ENCODE assay signal across 10 cellular contexts in genomic region chr7:149427096-149427680, GRCh38. TPM values are rescaled to one million over a fixed set of nuclear protein-coding genes. Genes with fewer than 3 reads are reported as not detected.
A peak's percentile ranks its signal among the peaks of the same experiment; 100 is the strongest.
DNase-seq lines count a peak whose midpoint lies in the region; TF ChIP-seq lines count a peak whose summit lies in the region.
"Had no signal": no experiment of that assay in that cellular context is flagged by ENCODE, and none has a peak within 500 bp of the region (broad histone marks: within the 10 kb centered on the region; RNA-seq: fewer than 3 reads in every experiment).

No MANE protein-coding gene starts in this region.

- no peak overlapping the region for H2BK120ac ChIP-seq in mesenchymal stem cell (ENCODE audit: low read depth, low read length)

- H3K9me3 ChIP-seq in BE2C = no peaks in the 10 kb centered on the region
- H3K9me3 ChIP-seq in HEK293 (ENCODE audit: control insufficient read depth, insufficient read depth, low read depth, low read length) = no peaks in the 10 kb centered on the region
- no peaks in the 10 kb centered on the region for H3K9me3 ChIP-seq in adrenal gland (replicated peaks in 1 of 3)
- no peaks in the 10 kb centered on the region for H3K9me3 ChIP-seq in mesenchymal stem cell (ENCODE audit: control insufficient read depth, low read length)
- H3K9me3 ChIP-seq: HAP-1 had no signal

- no peak overlapping the region for H2BK15ac ChIP-seq in mesenchymal stem cell (ENCODE audit: low read depth, poor library complexity, severe bottlenecking)

- no peak overlapping the region for H2BK5ac ChIP-seq in mesenchymal stem cell (ENCODE audit: low read depth, low read length, poor library complexity, severe bottlenecking)

- no peak overlapping the region for H3K4ac ChIP-seq in mesenchymal stem cell (ENCODE audit: low read depth in 1 of 2, low read length in 2 of 2)

- peaks cover 12% of the 10 kb centered on the region for H3K36me3 Mint-ChIP-seq in type B pancreatic cell

- peaks cover 7% of the 10 kb centered on the region for H3K4me1 Mint-ChIP-seq in type B pancreatic cell (ENCODE audit: unreplicated experiment)

- H3K4me3 Mint-ChIP-seq in type B pancreatic cell = no peak overlapping the region

- peaks cover 3% of the 10 kb centered on the region; the same call in 1 of the 2 replicates for H3K4me1 ChIP-seq in BE2C
- no peaks in the 10 kb centered on the region for H3K4me1 ChIP-seq in HEK293 (ENCODE audit: control insufficient read depth, insufficient read depth, low read length)
- H3K4me1 ChIP-seq in adrenal gland (replicated peaks in 1 of 2) = peaks cover 7 to 13% of the 10 kb centered on the region in 2 donors
- H3K4me1 ChIP-seq in mesenchymal stem cell (ENCODE audit: control insufficient read depth, insufficient read depth, low read depth, low read length) = peaks cover 5% of the 10 kb centered on the region
- H3K4me1 ChIP-seq: HAP-1 had no signal

- no peak for TF ChIP-seq POLR2A in adrenal gland (IDR thresholded peaks at IDR 0.05)

- peaks cover 8% of the 10 kb centered on the region for H3K79me1 ChIP-seq in mesenchymal stem cell (replicated peaks; ENCODE audit: low read length, poor library complexity, severe bottlenecking)

- WGBS in adrenal gland, 4 donors = 60 to 86% (median 74%) methylated on average over 2 to 4 of the region's 4 CpGs
- WGBS in mesenchymal stem cell = 82% methylated on average over 4 of the region's 4 CpGs

- no peaks in the 10 kb centered on the region for H3K27me3 ChIP-seq in BE2C
- no peaks in the 10 kb centered on the region for H3K27me3 ChIP-seq in adrenal gland
- H3K27me3 ChIP-seq in mesenchymal stem cell (ENCODE audit: control insufficient read depth in 1 of 2, insufficient read depth in 1 of 2, low read length in 2 of 2) = peaks cover 0 to 4% of the 10 kb centered on the region in 2 experiments

- no peak overlapping the region for H3K14ac ChIP-seq in mesenchymal stem cell (ENCODE audit: low read length in 2 of 2)

- CTCF ChIA-PET in HEK293 (lab: Yijun Ruan, JAX) = interaction anchor here (0.5 to 0.6 kb wide), 2 partner anchors 69 to 1812 kb away, joined by 3 to 5 read pairs; no protein-coding TSS in a partner anchor

- no peak overlapping the region for H2AK5ac ChIP-seq in mesenchymal stem cell (ENCODE audit: low read length, severe bottlenecking)

- H3K23ac ChIP-seq in mesenchymal stem cell (ENCODE audit: low read length in 2 of 2) = no peak overlapping the region

- H3K4me3 ChIP-seq in BE2C (ENCODE audit: low read depth, low read length) (no peak overlapping the region), HEK293 (ENCODE audit: low read depth, low read length) (no peak overlapping the region), adrenal gland (no peak overlapping the region), mesenchymal stem cell (ENCODE audit: insufficient read depth in 1 of 2, low read depth in 1 of 2, low read length in 2 of 2) (no peak overlapping the region)
- H3K4me3 ChIP-seq: BLaER1 treated with 17β-estradiol and CSF1 and Interleukin-3, amounts not matched to agents 10 nM and 100 nM; HAP-1 had no signal

- H3K9me3 Mint-ChIP-seq in type B pancreatic cell = no peaks in the 10 kb centered on the region

- H3K18ac ChIP-seq in mesenchymal stem cell (ENCODE audit: low read depth in 1 of 2, low read length in 2 of 2) = no peak overlapping the region

- POLR2A ChIA-PET in HEK293 (lab: Yijun Ruan, JAX) = no interaction called here

- intact Hi-C loops in adrenal gland (cut with DNase I) = no loop called here

- H3K36me3 ChIP-seq in BE2C (peaks cover 5% of the 10 kb centered on the region), HEK293 (ENCODE audit: control insufficient read depth in 2 of 2, insufficient read depth in 1 of 2, low read length in 2 of 2) (peaks cover 0 to 19% of the 10 kb centered on the region in 2 experiments; a peak in 1 of 3 replicates), adrenal gland (replicated peaks in 1 of 2) (peaks cover 0 to 6% of the 10 kb centered on the region in 2 donors), mesenchymal stem cell (ENCODE audit: control insufficient read depth in 1 of 2, insufficient read depth in 2 of 2, low read depth in 1 of 2, low read length in 2 of 2) (peaks cover 15 to 20% of the 10 kb centered on the region in 2 experiments)

- no peak for TF ChIP-seq CTCF in BE2C (IDR thresholded peaks at IDR 0.05; ENCODE audit: low read depth, low read length)
- TF ChIP-seq CTCF in HEK293 (tag by site-specific recombination; IDR thresholded peaks at IDR 0.05) = no peak
- TF ChIP-seq CTCF in adrenal gland (IDR thresholded peaks at IDR 0.05) = no peak
- TF ChIP-seq CTCF in type B pancreatic cell (conservative IDR thresholded peaks at IDR 0.05) = no peak
- TF ChIP-seq CTCF in GM10266 (IDR thresholded peaks at IDR 0.05; ENCODE audit: control insufficient read depth, insufficient read depth, low read depth, missing control alignments) = no peak

- H3K27ac ChIP-seq in HEK293 (ENCODE audit: extremely low read depth, low read depth, low read length) = no peak overlapping the region
- H3K27ac ChIP-seq in adrenal gland = peak overlapping the region in 1 of 5 donors; percentile 55
- no peak overlapping the region for H3K27ac ChIP-seq in mesenchymal stem cell (ENCODE audit: low read length, poor library complexity, severe bottlenecking)
- H3K27ac ChIP-seq: BLaER1 treated with 17β-estradiol and CSF1 and Interleukin-3, amounts not matched to agents 10 nM and 100 nM had no signal

- no peak overlapping the region for H2AFZ ChIP-seq in mesenchymal stem cell (ENCODE audit: low read depth, low read length)

- H3K4me2 ChIP-seq in mesenchymal stem cell (ENCODE audit: low read length, poor library complexity, severe bottlenecking) = no peak overlapping the region
- H3K4me2 ChIP-seq: BLaER1 treated with 17β-estradiol and CSF1 and Interleukin-3, amounts not matched to agents 10 nM and 100 nM had no signal

- no peak overlapping the region for H3K27ac Mint-ChIP-seq in type B pancreatic cell

- H3K27me3 Mint-ChIP-seq in type B pancreatic cell = no peaks in the 10 kb centered on the region

- DNase-seq in BE2C (peak; percentile 52), adrenal gland (peak in 4 of 7 donors; percentile 31 to 74 (median 47)), mesenchymal stem cell (peak; percentile 6), NCI-H2107 treated with DMSO at 0.1 percent for 48 hours (lab: John Stamatoyannopoulos, UW; ENCODE audit: unreplicated experiment) (no peak), type B pancreatic cell (ENCODE audit: extremely low spot score, unreplicated experiment) (no peak), GM10266 (ENCODE audit: extremely low spot score) (no peak)
- DNase-seq: NCI-H1930 had no signal

- peak overlapping the region; percentile 32 for H3K9ac ChIP-seq in mesenchymal stem cell (ENCODE audit: low read length)
- H3K9ac ChIP-seq: BLaER1 treated with 17β-estradiol and CSF1 and Interleukin-3, amounts not matched to agents 10 nM and 100 nM had no signal

- H4K8ac ChIP-seq in mesenchymal stem cell (ENCODE audit: low read length) = no peak overlapping the region

- H2BK12ac ChIP-seq in mesenchymal stem cell (ENCODE audit: low read length in 2 of 2) = no peak overlapping the region

- no peak overlapping the region for H4K91ac ChIP-seq in mesenchymal stem cell (ENCODE audit: low read length)

TF ChIP-seq in HEK293, 187 proteins besides CTCF, POLR2A, EP300 and RAD21:
- no peak for TF ChIP-seq ZNF677 (tag by site-specific recombination; IDR thresholded peaks at IDR 0.05)
- TF ChIP-seq ZBTB48 (tag by site-specific recombination; IDR thresholded peaks at IDR 0.05) = peak; percentile 64; the same call in 1 of the 2 replicates
- 0 out of 2 replicates have a peak, but pooled peaks have one; percentile 31 for TF ChIP-seq SCRT2 (tag by site-specific recombination; IDR thresholded peaks at IDR 0.05)
- TF ChIP-seq REST (tag by site-specific recombination; IDR thresholded peaks at IDR 0.05) = 0 out of 2 replicates have a peak, but pooled peaks have one; percentile 5

RNA-seq across cellular contexts. Expression of gene ZNF777, which starts 33.7 kb away (rescaled TPM):
- 34.3 TPM for polyA plus RNA-seq in BE2C (2012; ENCODE audit: insufficient read depth, insufficient read length, low read depth)
- total RNA-seq in adrenal gland (10 to 100 TPM in 7 of 8 donors, 1 to 10 TPM in 1; 9.4 to 16.2 (median 11.8) TPM), type B pancreatic cell (ENCODE audit: low replicate concordance) (17.4 and 17.6 TPM in 2 replicates)
- polyA plus RNA-seq in adrenal gland = 10 to 100 TPM in 1 of 3 donors, 1 to 10 TPM in 2; 6.9 to 13.8 (median 9.0) TPM
- 9.4 TPM for polyA plus RNA-seq in mesenchymal stem cell (2013, experiment 1 of 2)
- polyA plus RNA-seq in mesenchymal stem cell (2013, experiment 2 of 2) = 8.5 TPM

Comparison
In these comparisons a context has a peak if more than half of its experiments do, and no peak if none do; other contexts are left out.
1. DNase-seq: peak in BE2C (single experiment), adrenal gland (4 of 7) and mesenchymal stem cell (single experiment); none in NCI-H2107 treated with DMSO at 0.1 percent for 48 hours (single experiment), type B pancreatic cell (single experiment) and GM10266 (single experiment).